ENCODE assay signal across 13 cellular contexts in the genomic region with DNA sequence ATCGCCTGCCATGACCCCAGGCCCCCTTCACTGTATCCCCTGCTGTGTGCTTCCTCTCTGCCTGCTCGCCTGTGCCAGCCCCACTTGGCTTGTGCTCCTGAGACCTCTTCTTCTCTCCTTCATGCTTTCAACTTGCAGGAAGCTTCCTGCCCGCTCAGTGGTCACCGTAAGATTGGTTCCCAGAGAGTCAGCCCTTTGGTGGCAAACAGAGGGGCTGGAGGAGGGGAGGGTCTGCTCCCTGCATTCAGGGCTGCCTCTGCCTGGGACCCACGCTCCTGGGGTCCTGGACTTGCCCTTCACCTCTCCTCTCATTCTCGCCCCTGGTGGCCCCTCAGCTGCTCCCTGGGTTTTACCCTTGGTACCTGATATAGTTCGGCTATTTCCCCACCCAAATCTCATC. TPM values are rescaled to one million over a fixed set of nuclear protein-coding genes. Genes with fewer than 3 reads are reported as not detected.
DNase-seq lines count a peak whose midpoint lies in the region; ATAC-seq and TF ChIP-seq lines count a peak whose summit lies in the region.
"Had no signal": no experiment of that assay in that cellular context is flagged by ENCODE, and none has a peak within 500 bp of the region (broad histone marks: within the 10 kb centered on the region; RNA-seq: fewer than 3 reads in every experiment).

No MANE protein-coding gene starts in this region.

- no peak overlapping the region for H3K4ac ChIP-seq in mesenchymal stem cell (ENCODE audit: low read depth in 1 of 2, low read length in 2 of 2)

- no peak overlapping the region for H4K8ac ChIP-seq in mesenchymal stem cell (ENCODE audit: low read length)

- H2AK5ac ChIP-seq in mesenchymal stem cell (ENCODE audit: low read length, severe bottlenecking): no peak overlapping the region

- H2BK12ac ChIP-seq in mesenchymal stem cell (ENCODE audit: low read length in 2 of 2): peak overlapping the region in 1 of 2 experiments; percentile 78

- H3K27ac ChIP-seq in BLaER1: no peak overlapping the region
- H3K27ac ChIP-seq in BLaER1 treated with 17β-estradiol and CSF1 and Interleukin-3, amounts not matched to agents 10 nM and 100 nM: no peak overlapping the region
- no peak overlapping the region for H3K27ac ChIP-seq in mesenchymal stem cell (ENCODE audit: low read length, poor library complexity, severe bottlenecking)
- H3K27ac ChIP-seq in upper lobe of right lung: no peak overlapping the region
- H3K27ac ChIP-seq in substantia nigra (ENCODE audit: low read depth, low read length, poor library complexity, severe bottlenecking): no peak overlapping the region

- no peak overlapping the region for H3K4me3 ChIP-seq in BLaER1
- no peak overlapping the region for H3K4me3 ChIP-seq in BLaER1 treated with 17β-estradiol and CSF1 and Interleukin-3, amounts not matched to agents 10 nM and 100 nM
- H3K4me3 ChIP-seq in mesenchymal stem cell (ENCODE audit: insufficient read depth in 1 of 2, low read depth in 1 of 2, low read length in 2 of 2): no peak overlapping the region
- no peak overlapping the region for H3K4me3 ChIP-seq in upper lobe of right lung

- intact Hi-C loops in upper lobe of right lung (cut with DNase I): no loop called here

- H3K27me3 ChIP-seq in BLaER1 (peaks cover 3% of the 10 kb centered on the region; the same call in 1 of the 2 replicates), mesenchymal stem cell (ENCODE audit: control insufficient read depth in 1 of 2, insufficient read depth in 1 of 2, low read length in 2 of 2) (peaks cover 8 to 13% of the 10 kb centered on the region in 2 experiments), upper lobe of right lung (no peaks in the 10 kb centered on the region)
- peaks cover 2 to 21% (median 10%) of the 10 kb centered on the region in 11 experiments; a peak in 18 of 22 replicates for H3K27me3 ChIP-seq in BLaER1 treated with 17β-estradiol and CSF1 and Interleukin-3, amounts not matched to agents 10 nM and 100 nM
- H3K27me3 ChIP-seq: BE2C had no signal

- DNase-seq in mesenchymal stem cell (no peak), upper lobe of right lung (peak; percentile 51), NCI-H69 (lab: John Stamatoyannopoulos, UW) (no peak), substantia nigra (lab: John Stamatoyannopoulos, UW) (no peak)
- DNase-seq: ACHN; BE2C; Calu3; CD8-positive, alpha-beta T cell; DMS79 treated with DMSO at 0.1 percent for 48 hours; GF-D8; HCEC 1CT had no signal

- no peak overlapping the region for H2AFZ ChIP-seq in mesenchymal stem cell (ENCODE audit: low read depth, low read length)

- no peak overlapping the region for H3K9ac ChIP-seq in BLaER1
- no peak overlapping the region for H3K9ac ChIP-seq in BLaER1 treated with 17β-estradiol and CSF1 and Interleukin-3, amounts not matched to agents 10 nM and 100 nM
- H3K9ac ChIP-seq in mesenchymal stem cell (ENCODE audit: low read length): no peak overlapping the region

- H3K4me1 ChIP-seq in BLaER1 (peaks cover 57% of the 10 kb centered on the region), mesenchymal stem cell (ENCODE audit: control insufficient read depth, insufficient read depth, low read depth, low read length) (peaks cover 10% of the 10 kb centered on the region), upper lobe of right lung (peaks cover 9% of the 10 kb centered on the region)
- peaks cover 10 to 56% (median 38%) of the 10 kb centered on the region in 10 experiments for H3K4me1 ChIP-seq in BLaER1 treated with 17β-estradiol and CSF1 and Interleukin-3, amounts not matched to agents 10 nM and 100 nM
- H3K4me1 ChIP-seq: BE2C had no signal

- H3K9me3 ChIP-seq in BLaER1 (no peaks in the 10 kb centered on the region), mesenchymal stem cell (ENCODE audit: control insufficient read depth, low read length) (no peaks in the 10 kb centered on the region), upper lobe of right lung (no peaks in the 10 kb centered on the region)
- H3K9me3 ChIP-seq in BLaER1 treated with 17β-estradiol and CSF1 and Interleukin-3, amounts not matched to agents 10 nM and 100 nM (replicated peaks in 1 of 11): no peaks in the 10 kb centered on the region
- H3K9me3 ChIP-seq: BE2C had no signal

- H4K20me1 ChIP-seq in BLaER1: no peaks in the 10 kb centered on the region
- no peaks in the 10 kb centered on the region for H4K20me1 ChIP-seq in BLaER1 treated with 17β-estradiol and CSF1 and Interleukin-3, amounts not matched to agents 10 nM and 100 nM

- ATAC-seq in upper lobe of right lung: no peak
- ATAC-seq: CD8-positive, alpha-beta T cell had no signal

- peak overlapping the region; percentile 50 for H2BK120ac ChIP-seq in mesenchymal stem cell (ENCODE audit: low read depth, low read length)

- no peak for TF ChIP-seq CTCF in upper lobe of right lung (IDR thresholded peaks at IDR 0.05)

- no peak overlapping the region for H3K23ac ChIP-seq in mesenchymal stem cell (ENCODE audit: low read length in 2 of 2)

- H3K79me1 ChIP-seq in mesenchymal stem cell (replicated peaks; ENCODE audit: low read length, poor library complexity, severe bottlenecking): no peaks in the 10 kb centered on the region

- H2BK5ac ChIP-seq in mesenchymal stem cell (ENCODE audit: low read depth, low read length, poor library complexity, severe bottlenecking): no peak overlapping the region

- H3K4me2 ChIP-seq in BLaER1: peak overlapping the region; percentile 84; the same call in 1 of the 2 replicates
- peak overlapping the region in 7 of 11 experiments; percentile 10 to 94 (median 84); a peak in 8 of 22 replicates for H3K4me2 ChIP-seq in BLaER1 treated with 17β-estradiol and CSF1 and Interleukin-3, amounts not matched to agents 10 nM and 100 nM
- H3K4me2 ChIP-seq in mesenchymal stem cell (ENCODE audit: low read length, poor library complexity, severe bottlenecking): no peak overlapping the region

- WGBS in mesenchymal stem cell: 100% methylated on average over 5 of the region's 7 CpGs

- H4K91ac ChIP-seq in mesenchymal stem cell (ENCODE audit: low read length): peak overlapping the region; percentile 23

- peak overlapping the region; percentile 61 for H3K18ac ChIP-seq in mesenchymal stem cell (ENCODE audit: low read depth in 1 of 2, low read length in 2 of 2)

- H3K36me3 ChIP-seq in BLaER1 (no peaks in the 10 kb centered on the region), mesenchymal stem cell (ENCODE audit: control insufficient read depth in 1 of 2, insufficient read depth in 2 of 2, low read depth in 1 of 2, low read length in 2 of 2) (no peaks in the 10 kb centered on the region), upper lobe of right lung (no peaks in the 10 kb centered on the region)
- H3K36me3 ChIP-seq in BLaER1 treated with 17β-estradiol and CSF1 and Interleukin-3, amounts not matched to agents 10 nM and 100 nM: no peaks in the 10 kb centered on the region
- H3K36me3 ChIP-seq: BE2C had no signal

- H2BK15ac ChIP-seq in mesenchymal stem cell (ENCODE audit: low read depth, poor library complexity, severe bottlenecking): peak overlapping the region; percentile 71

- H3K14ac ChIP-seq in mesenchymal stem cell (ENCODE audit: low read length in 2 of 2): no peak overlapping the region

RNA-seq across cellular contexts. Expression of gene ZNF32, which starts 45.8 kb away (rescaled TPM):
- polyA plus RNA-seq in mesenchymal stem cell (2013, experiment 1 of 2): 24.7 TPM
- polyA plus RNA-seq in mesenchymal stem cell (2013, experiment 2 of 2): 25.4 TPM
- 32.3 TPM for total RNA-seq in upper lobe of right lung
